23 cellular contexts compared by ENCODE assay signal in genomic region chr16:75837681-75838080, GRCh38.
"Had no signal": no experiment of that assay in that cellular context is flagged by ENCODE, and none has a peak within 500 bp of the region (broad histone marks: within the 10 kb centered on the region; RNA-seq: fewer than 3 reads in every experiment).

No MANE protein-coding gene starts in this region.

- H3K27ac ChIP-seq: coronary artery, epithelial cell of prostate, esophagus squamous epithelium, gastrocnemius medialis, heart right ventricle, lower lobe of right lung had no signal

- DNase-seq: dermis blood vessel endothelial cell; dorsolateral prefrontal cortex; effector CD4-positive, alpha-beta T cell; effector memory CD4-positive, alpha-beta T cell; erythroblast; esophagus squamous epithelium; foreskin fibroblast; foreskin melanocyte; gastrocnemius medialis; glutamatergic neuron; heart right ventricle; hippocampal formation; immature natural killer cell; islet precursor cell; kidney; kidney glomerular epithelial cell; left colon; left ventricle myocardium superior; lower lobe of right lung; mesenchymal stem cell; midbrain had no signal

- H3K4me1 ChIP-seq: esophagus squamous epithelium, gastrocnemius medialis, heart right ventricle, lower lobe of right lung had no signal

- H3K27me3 ChIP-seq: dorsolateral prefrontal cortex, esophagus squamous epithelium, gastrocnemius medialis, heart right ventricle had no signal

- H3K27ac Mint-ChIP-seq: immature natural killer cell had no signal

- H3K4me1 Mint-ChIP-seq: immature natural killer cell had no signal

- H3K4me3 Mint-ChIP-seq: immature natural killer cell had no signal

- H3K4me3 ChIP-seq: coronary artery, dorsolateral prefrontal cortex, esophagus squamous epithelium, gastrocnemius medialis, heart right ventricle, lower lobe of right lung had no signal

- H3K9me3 ChIP-seq: esophagus squamous epithelium, gastrocnemius medialis had no signal

- H3K36me3 ChIP-seq: esophagus squamous epithelium, gastrocnemius medialis, heart right ventricle, lower lobe of right lung had no signal
